1 cellular context compared by ENCODE assay signal in the genomic region with DNA sequence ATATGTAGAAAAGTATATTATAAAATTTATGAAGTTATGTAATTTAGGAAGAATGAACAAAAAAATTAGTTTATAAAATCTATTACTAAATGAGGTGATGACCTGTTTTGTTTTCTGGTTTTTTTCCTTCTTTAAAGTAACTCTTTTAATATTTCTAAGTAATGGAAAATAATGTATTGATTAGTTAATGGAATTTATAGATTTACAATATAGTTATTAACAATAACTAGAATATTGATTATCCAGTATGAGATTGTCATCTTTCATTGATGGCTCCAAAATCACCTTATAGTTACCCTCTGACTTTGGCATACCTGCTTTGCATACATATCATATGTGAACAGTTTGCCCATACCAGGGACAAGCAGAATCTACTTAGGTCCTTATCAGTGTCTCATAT.
TF ChIP-seq lines count a peak whose summit lies in the region.

No MANE protein-coding gene starts in this region.

TF ChIP-seq in K562, 482 proteins besides CTCF, POLR2A, EP300 and RAD21:
- TF ChIP-seq, protein P1, sequence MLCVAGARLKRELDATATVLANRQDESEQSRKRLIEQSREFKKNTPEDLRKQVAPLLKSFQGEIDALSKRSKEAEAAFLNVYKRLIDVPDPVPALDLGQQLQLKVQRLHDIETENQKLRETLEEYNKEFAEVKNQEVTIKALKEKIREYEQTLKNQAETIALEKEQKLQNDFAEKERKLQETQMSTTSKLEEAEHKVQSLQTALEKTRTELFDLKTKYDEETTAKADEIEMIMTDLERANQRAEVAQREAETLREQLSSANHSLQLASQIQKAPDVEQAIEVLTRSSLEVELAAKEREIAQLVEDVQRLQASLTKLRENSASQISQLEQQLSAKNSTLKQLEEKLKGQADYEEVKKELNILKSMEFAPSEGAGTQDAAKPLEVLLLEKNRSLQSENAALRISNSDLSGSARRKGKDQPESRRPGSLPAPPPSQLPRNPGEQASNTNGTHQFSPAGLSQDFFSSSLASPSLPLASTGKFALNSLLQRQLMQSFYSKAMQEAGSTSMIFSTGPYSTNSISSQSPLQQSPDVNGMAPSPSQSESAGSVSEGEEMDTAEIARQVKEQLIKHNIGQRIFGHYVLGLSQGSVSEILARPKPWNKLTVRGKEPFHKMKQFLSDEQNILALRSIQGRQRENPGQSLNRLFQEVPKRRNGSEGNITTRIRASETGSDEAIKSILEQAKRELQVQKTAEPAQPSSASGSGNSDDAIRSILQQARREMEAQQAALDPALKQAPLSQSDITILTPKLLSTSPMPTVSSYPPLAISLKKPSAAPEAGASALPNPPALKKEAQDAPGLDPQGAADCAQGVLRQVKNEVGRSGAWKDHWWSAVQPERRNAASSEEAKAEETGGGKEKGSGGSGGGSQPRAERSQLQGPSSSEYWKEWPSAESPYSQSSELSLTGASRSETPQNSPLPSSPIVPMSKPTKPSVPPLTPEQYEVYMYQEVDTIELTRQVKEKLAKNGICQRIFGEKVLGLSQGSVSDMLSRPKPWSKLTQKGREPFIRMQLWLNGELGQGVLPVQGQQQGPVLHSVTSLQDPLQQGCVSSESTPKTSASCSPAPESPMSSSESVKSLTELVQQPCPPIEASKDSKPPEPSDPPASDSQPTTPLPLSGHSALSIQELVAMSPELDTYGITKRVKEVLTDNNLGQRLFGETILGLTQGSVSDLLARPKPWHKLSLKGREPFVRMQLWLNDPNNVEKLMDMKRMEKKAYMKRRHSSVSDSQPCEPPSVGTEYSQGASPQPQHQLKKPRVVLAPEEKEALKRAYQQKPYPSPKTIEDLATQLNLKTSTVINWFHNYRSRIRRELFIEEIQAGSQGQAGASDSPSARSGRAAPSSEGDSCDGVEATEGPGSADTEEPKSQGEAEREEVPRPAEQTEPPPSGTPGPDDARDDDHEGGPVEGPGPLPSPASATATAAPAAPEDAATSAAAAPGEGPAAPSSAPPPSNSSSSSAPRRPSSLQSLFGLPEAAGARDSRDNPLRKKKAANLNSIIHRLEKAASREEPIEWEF (CRISPR knock-in tag; IDR thresholded peaks at IDR 0.05): peak; percentile 95
- TF ChIP-seq, protein P2, sequence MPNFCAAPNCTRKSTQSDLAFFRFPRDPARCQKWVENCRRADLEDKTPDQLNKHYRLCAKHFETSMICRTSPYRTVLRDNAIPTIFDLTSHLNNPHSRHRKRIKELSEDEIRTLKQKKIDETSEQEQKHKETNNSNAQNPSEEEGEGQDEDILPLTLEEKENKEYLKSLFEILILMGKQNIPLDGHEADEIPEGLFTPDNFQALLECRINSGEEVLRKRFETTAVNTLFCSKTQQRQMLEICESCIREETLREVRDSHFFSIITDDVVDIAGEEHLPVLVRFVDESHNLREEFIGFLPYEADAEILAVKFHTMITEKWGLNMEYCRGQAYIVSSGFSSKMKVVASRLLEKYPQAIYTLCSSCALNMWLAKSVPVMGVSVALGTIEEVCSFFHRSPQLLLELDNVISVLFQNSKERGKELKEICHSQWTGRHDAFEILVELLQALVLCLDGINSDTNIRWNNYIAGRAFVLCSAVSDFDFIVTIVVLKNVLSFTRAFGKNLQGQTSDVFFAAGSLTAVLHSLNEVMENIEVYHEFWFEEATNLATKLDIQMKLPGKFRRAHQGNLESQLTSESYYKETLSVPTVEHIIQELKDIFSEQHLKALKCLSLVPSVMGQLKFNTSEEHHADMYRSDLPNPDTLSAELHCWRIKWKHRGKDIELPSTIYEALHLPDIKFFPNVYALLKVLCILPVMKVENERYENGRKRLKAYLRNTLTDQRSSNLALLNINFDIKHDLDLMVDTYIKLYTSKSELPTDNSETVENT (CRISPR knock-in tag; IDR thresholded peaks at IDR 0.05): no peak
